ENCODE assay signal across 8 cellular contexts in genomic region chr19:1253514-1254080, GRCh38. TPM values are rescaled to one million over a fixed set of nuclear protein-coding genes. Genes with fewer than 3 reads are reported as not detected.
DNase-seq lines count a peak whose midpoint lies in the region; ATAC-seq and TF ChIP-seq lines count a peak whose summit lies in the region.

No MANE protein-coding gene starts in this region.

- no peak for DNase-seq in CD14-positive monocyte (ENCODE audit: low spot score)
- no peak for DNase-seq in Panc1 (ENCODE audit: low read depth, low spot score)
- no peak for DNase-seq in epithelial cell of esophagus (ENCODE audit: low read depth)
- no peak for DNase-seq in osteocyte (ENCODE audit: extremely low spot score, unreplicated experiment)
- no peak for DNase-seq in omental fat pad (ENCODE audit: low spot score)

- H3K27ac Mint-ChIP-seq in CD14-positive monocyte (peak overlapping the region; percentile 85 to 97 (median 94)), osteocyte (ENCODE audit: unreplicated experiment) (peak overlapping the region; percentile 88)

- intact Hi-C loops in CD14-positive monocyte (cut with micrococcal nuclease) = no loop called here
- intact Hi-C loops in Panc1 (cut with micrococcal nuclease; ENCODE audit: unreplicated experiment) = no loop called here

- peak overlapping the region; percentile 62 for H3K27ac ChIP-seq in Panc1 (ENCODE audit: low read length)

- H3K4me1 Mint-ChIP-seq in CD14-positive monocyte (peaks cover 34% of the 10 kb centered on the region), osteocyte (ENCODE audit: unreplicated experiment) (peaks cover 46% of the 10 kb centered on the region)

- H3K4me3 Mint-ChIP-seq in CD14-positive monocyte = peak overlapping the region; percentile 77 to 80
- H3K4me3 Mint-ChIP-seq in osteocyte (ENCODE audit: unreplicated experiment) = peak overlapping the region; percentile 91

- ATAC-seq in Panc1 (no peak), GM18498 (IDR thresholded peaks at IDR 0.05; ENCODE audit: unreplicated experiment) (no peak), HG03565 (IDR thresholded peaks at IDR 0.05; ENCODE audit: unreplicated experiment) (no peak), GM21381 (IDR thresholded peaks at IDR 0.05; ENCODE audit: unreplicated experiment) (no peak), omental fat pad (ENCODE audit: low FRiP score) (no peak)

- peaks cover 45% of the 10 kb centered on the region for H3K4me1 ChIP-seq in Panc1 (ENCODE audit: control insufficient read depth, insufficient read depth, low read length)

- CTCF ChIA-PET in Panc1 (lab: Charles Lee) = interaction anchor here (0.5 to 1.0 kb wide), 2 partner anchors 9 to 10 kb away, joined by 3 read pairs; no protein-coding TSS in a partner anchor

- POLR2A ChIA-PET in Panc1 (lab: Charles Lee) = interaction anchor here (0.6 kb wide), 1 partner anchor 16 kb away, joined by 4 read pairs; no protein-coding TSS in a partner anchor

- no peaks in the 10 kb centered on the region for H3K9me3 ChIP-seq in Panc1 (ENCODE audit: control insufficient read depth, insufficient read depth, low read depth, low read length)

- H3K27me3 ChIP-seq in Panc1 (ENCODE audit: control insufficient read depth, insufficient read depth, low read length) = no peaks in the 10 kb centered on the region

- H3K36me3 ChIP-seq in Panc1 (ENCODE audit: control insufficient read depth, insufficient read depth, low read length) = peaks cover 5% of the 10 kb centered on the region

- TF ChIP-seq CTCF in CD14-positive monocyte (IDR thresholded peaks at IDR 0.05) = no peak
- TF ChIP-seq CTCF in Panc1 (IDR thresholded peaks at IDR 0.05) = no peak
- TF ChIP-seq CTCF in epithelial cell of esophagus (IDR thresholded peaks at IDR 0.05; ENCODE audit: insufficient read depth, low read depth, low read length, missing control alignments) = no peak
- no peak for TF ChIP-seq CTCF in osteocyte (IDR thresholded peaks at IDR 0.05)
- no peak for TF ChIP-seq CTCF in omental fat pad (IDR thresholded peaks at IDR 0.05)

- peaks cover 0 to 4% (median 0%) of the 10 kb centered on the region in 3 donors for H3K27me3 Mint-ChIP-seq in CD14-positive monocyte (ENCODE audit: low read depth in 3 of 3)
- no peaks in the 10 kb centered on the region for H3K27me3 Mint-ChIP-seq in osteocyte (ENCODE audit: unreplicated experiment)

- peaks cover 0 to 2% (median 0%) of the 10 kb centered on the region in 7 donors for H3K9me3 Mint-ChIP-seq in CD14-positive monocyte
- H3K9me3 Mint-ChIP-seq in osteocyte (ENCODE audit: unreplicated experiment) = no peaks in the 10 kb centered on the region

- BruUV-seq in Panc1 (replicated peaks; lab: Mats Ljungman, UMichigan) = no TSS peak

- H3K4me3 ChIP-seq in Panc1 (ENCODE audit: low read depth in 2 of 2, low read length in 2 of 2) = peak overlapping the region; percentile 59 to 68
- peak overlapping the region; percentile 32 for H3K4me3 ChIP-seq in epithelial cell of esophagus (ENCODE audit: low read length)

- in situ Hi-C loops in Panc1 (cut with HindIII; ENCODE audit: low pct_unique_long_range_greater_than_20kb, low sequenced_read_pairs) = no loop called here

- H3K36me3 Mint-ChIP-seq in CD14-positive monocyte (peaks cover 37 to 55% of the 10 kb centered on the region in 2 donors), osteocyte (ENCODE audit: unreplicated experiment) (peaks cover 31% of the 10 kb centered on the region)

RNA-seq across cellular contexts. Expression of gene MIDN, which starts 5.2 kb away (rescaled TPM):
- 10 to 100 TPM in 1 of 2 donors, 1 to 10 TPM in 1; 5.6 to 11.0 TPM for polyA plus RNA-seq in CD14-positive monocyte
- total RNA-seq in Panc1 (2021; ENCODE audit: unreplicated experiment) (118 TPM), osteocyte (98.1 and 103 TPM in 2 replicates), omental fat pad (10 to 100 TPM; 24.5 to 68.6 (median 44.1) TPM)
- 76.9 TPM for polyA plus RNA-seq in Panc1 (2012; ENCODE audit: insufficient read length)

RNA-seq across cellular contexts. Expression of gene ATP5F1D, which starts 12.0 kb away (rescaled TPM):
- 100 to 1,000 TPM; 143 to 160 TPM for polyA plus RNA-seq in CD14-positive monocyte
- total RNA-seq in Panc1 (2021; ENCODE audit: unreplicated experiment) (218 TPM), osteocyte (167 and 172 TPM in 2 replicates), omental fat pad (10 to 100 TPM; 46.4 to 76.0 (median 60.2) TPM)
- 365 TPM for polyA plus RNA-seq in Panc1 (2012; ENCODE audit: insufficient read length)

RNA-seq across cellular contexts. Expression of gene CIRBP, which starts 15.5 kb away (rescaled TPM):
- 10 to 100 TPM; 39.6 to 51.1 TPM for polyA plus RNA-seq in CD14-positive monocyte
- total RNA-seq in Panc1 (2021; ENCODE audit: unreplicated experiment) (66.6 TPM), osteocyte (401 and 408 TPM in 2 replicates), omental fat pad (100 to 1,000 TPM; 292 to 484 (median 372) TPM)
- polyA plus RNA-seq in Panc1 (2012; ENCODE audit: insufficient read length) = 101 TPM

RNA-seq across cellular contexts. Expression of gene CBARP, which starts 15.8 kb away (rescaled TPM):
- polyA plus RNA-seq in CD14-positive monocyte = not detected
- total RNA-seq in Panc1 (2021; ENCODE audit: unreplicated experiment) (14.5 TPM), osteocyte (6.9 and 7.0 TPM in 2 replicates), omental fat pad (10 to 100 TPM in 1 of 4 donors, 1 to 10 TPM in 1, under 1 TPM in 1, not detected in 1; 0.63 to 19.6 (median 2.2) TPM)
- 16.4 TPM for polyA plus RNA-seq in Panc1 (2012; ENCODE audit: insufficient read length)

RNA-seq across cellular contexts. Expression of gene FAM174C, which starts 21.7 kb away (rescaled TPM):
- 10 to 100 TPM; 40.0 to 56.2 TPM for polyA plus RNA-seq in CD14-positive monocyte
- total RNA-seq in Panc1 (2021; ENCODE audit: unreplicated experiment) (133 TPM), osteocyte (35.3 and 35.8 TPM in 2 replicates), omental fat pad (10 to 100 TPM; 47.2 to 69.1 (median 59.3) TPM)
- polyA plus RNA-seq in Panc1 (2012; ENCODE audit: insufficient read length) = 204 TPM
